In genomic region chr15:68258684-68259083, GRCh38 we compare ENCODE assay signal across 13 cellular contexts. TPM values are rescaled to one million over a fixed set of nuclear protein-coding genes. Genes with fewer than 3 reads are reported as not detected.
DNase-seq lines count a peak whose midpoint lies in the region; ATAC-seq and TF ChIP-seq lines count a peak whose summit lies in the region.
"Had no signal": no experiment of that assay in that cellular context is flagged by ENCODE, and none has a peak within 500 bp of the region (broad histone marks: within the 10 kb centered on the region; RNA-seq: fewer than 3 reads in every experiment).

No MANE protein-coding gene starts in this region.

- intact Hi-C loops in mammary epithelial cell (cut with micrococcal nuclease): loop anchor here (5.0 kb wide), 1 partner anchor 279 kb away; no protein-coding TSS in a partner anchor
- intact Hi-C loops in sciatic nerve (cut with DNase I): no loop called here

- H2AFZ ChIP-seq in mammary epithelial cell (ENCODE audit: low read depth, low read length): peak overlapping the region; percentile 68

- no peak overlapping the region for H3K27ac ChIP-seq in mammary epithelial cell (ENCODE audit: insufficient read depth, low read depth, low read length)

- dilution Hi-C loops in mammary epithelial cell (cut with HindIII; ENCODE audit: low sequenced_read_pairs): no loop called here

- BruUV-seq in mammary epithelial cell (replicated peaks; lab: Mats Ljungman, UMichigan): no TSS peak

- ATAC-seq in sciatic nerve: peak; percentile 57
- no peak for ATAC-seq in HG02571 (IDR thresholded peaks at IDR 0.05; ENCODE audit: unreplicated experiment)
- ATAC-seq: PC-3 had no signal

- H3K36me3 ChIP-seq in mammary epithelial cell (ENCODE audit: insufficient read depth, low read length): no peaks in the 10 kb centered on the region

- no peaks in the 10 kb centered on the region for H3K27me3 ChIP-seq in mammary epithelial cell (ENCODE audit: insufficient read depth, low read length)

- H3K9me3 ChIP-seq in mammary epithelial cell (replicated peaks; ENCODE audit: insufficient read depth, low read length): no peaks in the 10 kb centered on the region

- CTCF ChIA-PET in mammary epithelial cell (lab: Charles Lee; ENCODE audit: low non-redundant PET): no interaction called here

- H3K79me2 ChIP-seq in mammary epithelial cell (ENCODE audit: insufficient read depth, low read length): no peaks in the 10 kb centered on the region

- no peaks in the 10 kb centered on the region for H4K20me1 ChIP-seq in mammary epithelial cell (ENCODE audit: insufficient read depth, low read length)

- no peak overlapping the region for H3K4me2 ChIP-seq in mammary epithelial cell (ENCODE audit: insufficient read depth, low read depth, low read length)

- in situ Hi-C loops in mammary epithelial cell (cut with MboI; ENCODE audit: low sequenced_read_pairs in 2 of 2): no loop called here

- WGBS in mammary epithelial cell (ENCODE audit: low coverage, missing lambda C conversion rate): 7% methylated on average over 4 of the region's 4 CpGs

- H3K4me1 ChIP-seq in mammary epithelial cell (ENCODE audit: insufficient read depth, low read length): peaks cover 28% of the 10 kb centered on the region

- TF ChIP-seq CTCF in mammary epithelial cell (conservative IDR thresholded peaks at IDR 0.05 in 1 of 2, IDR thresholded peaks at IDR 0.05 in 1 of 2; ENCODE audit: extremely low read depth in 1 of 2, insufficient read depth in 1 of 2, low read depth in 1 of 2, low read length in 2 of 2): no peak

- DNase-seq in EH (ENCODE audit: low read depth) (peak; percentile 51), NCI-H226 (peak; percentile 61), mammary epithelial cell (peak; percentile 60), sciatic nerve (ENCODE audit: low spot score) (no peak), HPDE6-E6E7 (ENCODE audit: extremely low spot score) (no peak), NCI-H2107 treated with DMSO at 0.1 percent for 48 hours (lab: John Stamatoyannopoulos, UW; ENCODE audit: unreplicated experiment) (no peak), NCI-H1092 treated with DMSO at 0.1 percent for 48 hours (lab: John Stamatoyannopoulos, UW) (no peak)
- DNase-seq: COR-L47, erythroblast, NCI-H2029, PC-3, T-helper 1 cell had no signal

- no peak overlapping the region for H3K4me3 ChIP-seq in mammary epithelial cell (replicated peaks in 1 of 3; ENCODE audit: insufficient read depth in 1 of 3, low read depth in 2 of 3, low read length in 3 of 3)

- H3K9ac ChIP-seq in mammary epithelial cell (ENCODE audit: insufficient read depth, low read length): no peak overlapping the region

RNA-seq across cellular contexts. Expression of gene FEM1B, which starts 18.9 kb away (rescaled TPM):
- total RNA-seq in mammary epithelial cell (100 to 1,000 TPM in 1 of 2 donors, 10 to 100 TPM in 1; 86.6 to 105 TPM), sciatic nerve (58.0 TPM)
- polyA plus RNA-seq in mammary epithelial cell: 51.5 TPM
- 81.8 TPM for polyA minus RNA-seq in mammary epithelial cell

RNA-seq across cellular contexts. Expression of gene CLN6, which starts 29.2 kb away (rescaled TPM):
- total RNA-seq in mammary epithelial cell: 10 to 100 TPM; 18.7 to 40.9 TPM
- polyA plus RNA-seq in mammary epithelial cell: 48.0 TPM
- polyA minus RNA-seq in mammary epithelial cell: 86.5 TPM
- total RNA-seq in sciatic nerve: 15.0 TPM

RNA-seq across cellular contexts. Expression of gene CALML4, which starts 53.6 kb away (rescaled TPM):
- 1 to 10 TPM; 1.2 to 5.6 TPM for total RNA-seq in mammary epithelial cell
- polyA plus RNA-seq in mammary epithelial cell: 1.9 TPM
- 0.78 TPM for polyA minus RNA-seq in mammary epithelial cell
- total RNA-seq in sciatic nerve: 12.8 TPM

Comparison
In these comparisons a context has a peak if more than half of its experiments do, and no peak if none do; other contexts are left out.
1. DNase-seq: peak in EH (single experiment), NCI-H226 (single experiment) and mammary epithelial cell (single experiment); none in sciatic nerve (single experiment), HPDE6-E6E7 (single experiment), NCI-H2107 treated with DMSO at 0.1 percent for 48 hours (single experiment) and NCI-H1092 treated with DMSO at 0.1 percent for 48 hours (single experiment).